Comparison of ENCODE assay signal across 7 cellular contexts in the genomic region with DNA sequence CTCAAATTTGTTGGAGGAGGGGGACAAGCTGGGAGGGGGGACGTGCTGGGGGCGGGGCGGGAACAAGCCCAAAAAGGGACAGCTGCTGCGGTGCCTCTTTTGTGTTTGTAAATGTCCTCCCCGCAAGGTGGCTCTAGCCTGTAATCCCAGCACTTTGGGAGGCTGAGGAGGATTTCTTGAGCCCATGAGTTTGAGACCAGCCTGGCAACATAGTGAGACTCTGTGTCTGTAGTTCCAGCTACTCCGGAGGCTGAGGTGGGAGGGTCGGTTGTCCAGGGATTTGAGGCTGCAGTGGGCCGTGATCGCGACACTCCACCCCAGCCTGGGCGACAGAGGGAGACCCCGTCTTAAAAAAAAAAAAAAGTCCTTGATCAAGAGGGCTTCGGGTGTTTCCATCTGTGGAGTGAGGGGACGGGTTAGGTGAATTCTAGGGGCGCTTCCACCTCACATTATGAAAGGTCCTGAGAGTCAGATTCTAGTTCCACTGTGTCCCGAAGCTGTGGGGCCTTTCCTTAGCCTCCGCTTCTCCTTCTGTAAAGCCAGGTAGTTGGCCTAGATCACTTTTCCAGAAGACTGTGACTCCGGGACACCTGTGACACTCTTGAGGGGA. TPM values are rescaled to one million over a fixed set of nuclear protein-coding genes. Genes with fewer than 3 reads are reported as not detected.
DNase-seq lines count a peak whose midpoint lies in the region; ATAC-seq and TF ChIP-seq lines count a peak whose summit lies in the region.

No MANE protein-coding gene starts in this region.

- no peaks in the 10 kb centered on the region for H3K27me3 ChIP-seq in colonic mucosa

- peak overlapping the region; percentile 90 to 92 for H3K9ac ChIP-seq in colonic mucosa (ENCODE audit: low read depth in 2 of 2, low read length in 2 of 2)

- H3K36me3 ChIP-seq in colonic mucosa, result no peaks in the 10 kb centered on the region
- H3K36me3 ChIP-seq in mesodermal cell (ENCODE audit: control insufficient read depth, insufficient read depth, low read length), result peaks cover 29% of the 10 kb centered on the region

- no peak for DNase-seq in GM12865 (ENCODE audit: low read depth)
- peak; percentile 67 for DNase-seq in NCI-H82 (lab: John Stamatoyannopoulos, UW)
- DNase-seq in colonic mucosa, result peak; percentile 51
- DNase-seq in stimulated activated naive CD4-positive, alpha-beta T cell (lab: John Stamatoyannopoulos, UW), result no peak

- H3K4me1 ChIP-seq in colonic mucosa, result no peaks in the 10 kb centered on the region
- H3K4me1 ChIP-seq in mesodermal cell (ENCODE audit: control insufficient read depth, insufficient read depth, low read length, poor library complexity, severe bottlenecking), result peaks cover 3% of the 10 kb centered on the region

- H3K9me3 ChIP-seq in colonic mucosa (no peaks in the 10 kb centered on the region), mesodermal cell (ENCODE audit: control insufficient read depth, low read length) (peaks cover 14% of the 10 kb centered on the region)

- 8 to 9% methylated on average over 12 to 15 of the region's 18 CpGs for WGBS in mesodermal cell (ENCODE audit: insufficient coverage in 2 of 2), 2 experiments

- no peak for ATAC-seq in GM18498 (IDR thresholded peaks at IDR 0.05; ENCODE audit: unreplicated experiment)
- ATAC-seq in GM19328 (IDR thresholded peaks at IDR 0.05; ENCODE audit: unreplicated experiment), result no peak

- peak overlapping the region; percentile 100 for H3K27ac ChIP-seq in colonic mucosa
- H3K27ac ChIP-seq in mesodermal cell (ENCODE audit: low read depth, low read length, severe bottlenecking), result no peak overlapping the region

- no peak for TF ChIP-seq CTCF in GM12865 (IDR thresholded peaks at IDR 0.05; ENCODE audit: insufficient read depth, low read depth, low read length, missing control alignments)
- TF ChIP-seq CTCF in colonic mucosa (IDR thresholded peaks at IDR 0.05), result no peak

- intact Hi-C loops in colonic mucosa (cut with DNase I), result no loop called here

- H3K4me3 ChIP-seq in GM12865 (ENCODE audit: low read depth, low read length) (peak overlapping the region; percentile 82), colonic mucosa (peak overlapping the region; percentile 93), mesodermal cell (ENCODE audit: extremely low read depth, insufficient read depth, low read length, poor library complexity, severe bottlenecking) (peak overlapping the region; percentile 84)

RNA-seq across cellular contexts. Expression of gene CTNNA1, which starts 0.8 kb away (rescaled TPM):
- 100 to 1,000 TPM; 400 to 483 TPM for total RNA-seq in colonic mucosa
- 291 TPM for polyA plus RNA-seq in mesodermal cell (2013, experiment 1 of 2)
- polyA plus RNA-seq in mesodermal cell (2013, experiment 2 of 2), result 261 TPM

Comparison
In these comparisons a context has a peak if more than half of its experiments do, and no peak if none do; other contexts are left out.
1. DNase-seq: peak in NCI-H82 (single experiment) and colonic mucosa (single experiment); none in GM12865 (single experiment) and stimulated activated naive CD4-positive, alpha-beta T cell (0 of 6).
2. Peak in every context shown above with its lines, with median percentiles within 50 percentile points of each other: H3K4me3 ChIP-seq.